ENCODE assay signal across 10 cellular contexts in genomic region chr10:16612148-16612742, GRCh38.
A peak's percentile ranks its signal among the peaks of the same experiment; 100 is the strongest.
DNase-seq lines count a peak whose midpoint lies in the region; ATAC-seq, FAIRE-seq and TF ChIP-seq lines count a peak whose summit lies in the region.
"Had no signal": no experiment of that assay in that cellular context is flagged by ENCODE, and none has a peak within 500 bp of the region (broad histone marks: within the 10 kb centered on the region; RNA-seq: fewer than 3 reads in every experiment).

No MANE protein-coding gene starts in this region.

- H2AFZ ChIP-seq in DND-41 (ENCODE audit: low read depth, low read length) (no peak overlapping the region), keratinocyte (ENCODE audit: control insufficient read depth, low read length) (no peak overlapping the region)

- H3K9me3 ChIP-seq in DND-41 (ENCODE audit: insufficient read depth, low read length, severe bottlenecking) (no peaks in the 10 kb centered on the region), keratinocyte (ENCODE audit: control insufficient read depth, low read depth, low read length) (no peaks in the 10 kb centered on the region)

- no peak overlapping the region for H3K27ac Mint-ChIP-seq in T-helper 2 cell treated with Interferon-gamma antibody and Interleukin-4, amounts not matched to agents 5 μg/mL and 100 μg/mL, for 36 hours
- H3K27ac Mint-ChIP-seq: natural killer cell treated with Interleukin-12 subunit alpha and Interleukin-12 subunit beta and Interleukin-15 and Interleukin-18, amount 100 ng/mL, for 72 hours had no signal

- no peak overlapping the region for H3K27ac ChIP-seq in DND-41 (ENCODE audit: low read length)
- no peak overlapping the region for H3K27ac ChIP-seq in keratinocyte (ENCODE audit: control insufficient read depth, insufficient read depth, low read length)

- H3K9me3 Mint-ChIP-seq in T-helper 2 cell treated with Interferon-gamma antibody and Interleukin-4, amounts not matched to agents 5 μg/mL and 100 μg/mL, for 36 hours, result peaks cover 19% of the 10 kb centered on the region

- H3K36me3 ChIP-seq in DND-41 (ENCODE audit: insufficient read depth, low read length) (no peaks in the 10 kb centered on the region), keratinocyte (ENCODE audit: control insufficient read depth in 2 of 2, extremely low read depth in 1 of 2, insufficient read depth in 2 of 2, low read length in 2 of 2) (no peaks in the 10 kb centered on the region)

- no peaks in the 10 kb centered on the region for H3K9me1 ChIP-seq in keratinocyte (ENCODE audit: control insufficient read depth, extremely low read depth, insufficient read depth, low read length)

- peak; percentile 57 for DNase-seq in DND-41
- peak; percentile 51 for DNase-seq in HuH-7 (ENCODE audit: low spot score)
- peak; percentile 57 for DNase-seq in amniotic epithelial cell (ENCODE audit: low read depth)
- peak; percentile 2 for DNase-seq in keratinocyte (ENCODE audit: low read depth, low spot score)
- DNase-seq in stimulated activated CD4-positive, alpha-beta T cell treated with anti-CD3 and anti-CD28 coated beads, Interleukin-4, amount 100 ng/mL, for 4 hours, result no peak
- DNase-seq in DMS79 (lab: John Stamatoyannopoulos, UW), result no peak
- no peak for DNase-seq in T-helper 2 cell treated with Interferon-gamma antibody and Interleukin-4, amounts not matched to agents 5 μg/mL and 100 μg/mL, for 36 hours (ENCODE audit: low spot score)
- DNase-seq: stimulated activated CD8-positive, alpha-beta memory T cell treated with anti-CD3 and anti-CD28 coated beads, Interleukin-4, amount 100 ng/mL, for 48 hours had no signal

- FAIRE-seq in keratinocyte (lab: Jason Lieb, UNC), result no peak

- peaks cover 2% of the 10 kb centered on the region for H3K36me3 Mint-ChIP-seq in T-helper 2 cell treated with Interferon-gamma antibody and Interleukin-4, amounts not matched to agents 5 μg/mL and 100 μg/mL, for 36 hours (ENCODE audit: low read depth)

- dilution Hi-C loops in keratinocyte (cut with MboI; ENCODE audit: extremely low pct_ligation_motif_present, low sequenced_read_pairs), result no loop called here

- H3K4me3 ChIP-seq in DND-41 (ENCODE audit: low read depth in 1 of 2, low read length in 2 of 2) (no peak overlapping the region), keratinocyte (ENCODE audit: control insufficient read depth in 2 of 3, extremely low read depth in 1 of 3, insufficient read depth in 2 of 3, low read depth in 1 of 3, low read length in 3 of 3) (no peak overlapping the region)

- H3K27me3 Mint-ChIP-seq in T-helper 2 cell treated with Interferon-gamma antibody and Interleukin-4, amounts not matched to agents 5 μg/mL and 100 μg/mL, for 36 hours (ENCODE audit: low read depth), result no peaks in the 10 kb centered on the region
- H3K27me3 Mint-ChIP-seq: natural killer cell treated with Interleukin-12 subunit alpha and Interleukin-12 subunit beta and Interleukin-15 and Interleukin-18, amount 100 ng/mL, for 72 hours had no signal

- H3K4me1 Mint-ChIP-seq in T-helper 2 cell treated with Interferon-gamma antibody and Interleukin-4, amounts not matched to agents 5 μg/mL and 100 μg/mL, for 36 hours (ENCODE audit: low read depth), result no peaks in the 10 kb centered on the region

- no peak overlapping the region for H3K4me3 Mint-ChIP-seq in T-helper 2 cell treated with Interferon-gamma antibody and Interleukin-4, amounts not matched to agents 5 μg/mL and 100 μg/mL, for 36 hours
- H3K4me3 Mint-ChIP-seq: natural killer cell treated with Interleukin-12 subunit alpha and Interleukin-12 subunit beta and Interleukin-15 and Interleukin-18, amount 100 ng/mL, for 72 hours had no signal

- H3K4me1 ChIP-seq in DND-41 (ENCODE audit: insufficient read depth, low read length) (no peaks in the 10 kb centered on the region), keratinocyte (ENCODE audit: control insufficient read depth, extremely low read depth, insufficient read depth, low read length) (no peaks in the 10 kb centered on the region)

- H3K27me3 ChIP-seq in DND-41 (ENCODE audit: insufficient read depth, low read length, poor library complexity), result no peaks in the 10 kb centered on the region
- no peaks in the 10 kb centered on the region for H3K27me3 ChIP-seq in keratinocyte (ENCODE audit: control insufficient read depth, extremely low read depth, insufficient read depth, low read length)

- H3K79me2 ChIP-seq in DND-41 (ENCODE audit: insufficient read depth, low read length), result no peaks in the 10 kb centered on the region
- no peaks in the 10 kb centered on the region for H3K79me2 ChIP-seq in keratinocyte (ENCODE audit: control insufficient read depth, insufficient read depth, low read length)

- H3K4me2 ChIP-seq in DND-41 (ENCODE audit: insufficient read depth, low read length), result no peak overlapping the region
- H3K4me2 ChIP-seq in keratinocyte (ENCODE audit: control insufficient read depth, extremely low read depth, insufficient read depth, low read depth, low read length), result no peak overlapping the region

- H3K9ac ChIP-seq in DND-41 (ENCODE audit: low read depth, low read length), result no peak overlapping the region
- no peak overlapping the region for H3K9ac ChIP-seq in keratinocyte (ENCODE audit: control insufficient read depth, extremely low read depth, insufficient read depth, low read length)

- TF ChIP-seq CTCF in DND-41 (IDR thresholded peaks at IDR 0.05; ENCODE audit: borderline replicate concordance, extremely low read depth, low read length, poor library complexity, severe bottlenecking) (no peak), keratinocyte (optimal IDR thresholded peaks at IDR 0.05 in 1 of 3, IDR thresholded peaks at IDR 0.05 in 1 of 3, conservative IDR thresholded peaks at IDR 0.05 in 1 of 3; ENCODE audit: extremely low read depth in 1 of 3, insufficient read depth in 2 of 3, low read length in 3 of 3) (no peak)

- ATAC-seq in DND-41 (ENCODE audit: insufficient read depth, low read depth), result peak; percentile 74
- ATAC-seq in HG02981 (IDR thresholded peaks at IDR 0.05; ENCODE audit: unreplicated experiment), result no peak
- ATAC-seq: natural killer cell treated with Interleukin-12 subunit alpha and Interleukin-12 subunit beta and Interleukin-15 and Interleukin-18, amount 100 ng/mL, for 72 hours had no signal

- peaks cover 10% of the 10 kb centered on the region; the same call in 1 of the 2 replicates for H4K20me1 ChIP-seq in DND-41 (ENCODE audit: insufficient read depth, low read length)
- H4K20me1 ChIP-seq in keratinocyte (ENCODE audit: control insufficient read depth, extremely low read depth, insufficient read depth, low read length), result no peaks in the 10 kb centered on the region

Comparison
In these comparisons a context has a peak if more than half of its experiments do, and no peak if none do; other contexts are left out.
1. DNase-seq: peak in DND-41 (single experiment), HuH-7 (single experiment), amniotic epithelial cell (single experiment) and keratinocyte (single experiment); none in stimulated activated CD4-positive, alpha-beta T cell treated with anti-CD3 and anti-CD28 coated beads, Interleukin-4, amount 100 ng/mL, for 4 hours (0 of 2), DMS79 (single experiment) and T-helper 2 cell treated with Interferon-gamma antibody and Interleukin-4, amounts not matched to agents 5 μg/mL and 100 μg/mL, for 36 hours (single experiment).